Comparison of ENCODE assay signal across 8 cellular contexts in genomic region chr19:29665826-29666633, GRCh38. TPM values are rescaled to one million over a fixed set of nuclear protein-coding genes. Genes with fewer than 3 reads are reported as not detected.
DNase-seq lines count a peak whose midpoint lies in the region; ATAC-seq and TF ChIP-seq lines count a peak whose summit lies in the region.

No MANE protein-coding gene starts in this region.

- no peaks in the 10 kb centered on the region for H3K9me2 ChIP-seq in Karpas-422 (replicated peaks; ENCODE audit: insufficient read depth, low read length)

- H3K4me1 ChIP-seq in Karpas-422 (ENCODE audit: low read length): peaks cover 8% of the 10 kb centered on the region

- no peaks in the 10 kb centered on the region for H3K36me3 Mint-ChIP-seq in brain
- H3K36me3 Mint-ChIP-seq in stimulated activated effector memory CD8-positive, alpha-beta T cell treated with anti-CD3 and anti-CD28 coated beads, Interleukin-12 subunit alpha, Interleukin-12 subunit beta, amount 100 ng/mL, for 72 hours: peaks cover 52% of the 10 kb centered on the region

- H3K79me2 ChIP-seq in Karpas-422 (ENCODE audit: low read length): no peaks in the 10 kb centered on the region

- H3K4me3 ChIP-seq in Karpas-422 (ENCODE audit: low read length): peak overlapping the region; percentile 64; the same call in 1 of the 2 replicates

- H3K27ac Mint-ChIP-seq in brain: peak overlapping the region in 3 of 5 experiments; percentile 64 to 89 (median 77)
- H3K27ac Mint-ChIP-seq in stimulated activated effector memory CD8-positive, alpha-beta T cell treated with anti-CD3 and anti-CD28 coated beads, Interleukin-12 subunit alpha, Interleukin-12 subunit beta, amount 100 ng/mL, for 72 hours: peak overlapping the region; percentile 78

- H3K4me1 Mint-ChIP-seq in brain: peaks cover 40% of the 10 kb centered on the region
- H3K4me1 Mint-ChIP-seq in stimulated activated effector memory CD8-positive, alpha-beta T cell treated with anti-CD3 and anti-CD28 coated beads, Interleukin-12 subunit alpha, Interleukin-12 subunit beta, amount 100 ng/mL, for 72 hours: peaks cover 56% of the 10 kb centered on the region

- H3K27ac ChIP-seq in Karpas-422 (ENCODE audit: low read length): no peak overlapping the region

- H3K27me3 ChIP-seq in Karpas-422 (ENCODE audit: low read length): no peaks in the 10 kb centered on the region

- H3K9me3 Mint-ChIP-seq in brain: peaks cover 0 to 3% (median 0%) of the 10 kb centered on the region in 5 experiments
- H3K9me3 Mint-ChIP-seq in stimulated activated effector memory CD8-positive, alpha-beta T cell treated with anti-CD3 and anti-CD28 coated beads, Interleukin-12 subunit alpha, Interleukin-12 subunit beta, amount 100 ng/mL, for 72 hours: no peaks in the 10 kb centered on the region

- DNase-seq in NCI-H526 (lab: John Stamatoyannopoulos, UW) (peak; percentile 25 to 43), NCI-H526 treated with DMSO at 0.1 percent for 48 hours (lab: John Stamatoyannopoulos, UW) (no peak), Karpas-422 (no peak), iris pigment epithelial cell (ENCODE audit: low read depth) (peak; percentile 44), AML-193 (lab: John Stamatoyannopoulos, UW) (no peak), NCI-H2107 (lab: John Stamatoyannopoulos, UW) (no peak)
- no peak for DNase-seq in stimulated activated effector memory CD8-positive, alpha-beta T cell treated with anti-CD3 and anti-CD28 coated beads, Interleukin-12 subunit alpha, Interleukin-12 subunit beta, amount 100 ng/mL, for 72 hours (ENCODE audit: low spot score in 2 of 2)

- no peaks in the 10 kb centered on the region for H4K20me1 ChIP-seq in Karpas-422 (ENCODE audit: insufficient read depth, low read depth, low read length)

- no peak for TF ChIP-seq CTCF in brain (conservative IDR thresholded peaks at IDR 0.05)

- H3K27me3 Mint-ChIP-seq in brain: peaks cover 28% of the 10 kb centered on the region

- no peak for ATAC-seq in stimulated activated effector memory CD8-positive, alpha-beta T cell treated with anti-CD3 and anti-CD28 coated beads, Interleukin-12 subunit alpha, Interleukin-12 subunit beta, amount 100 ng/mL, for 72 hours

- H3K9ac ChIP-seq in Karpas-422 (ENCODE audit: low read length): no peak overlapping the region

- H3K9me3 ChIP-seq in Karpas-422 (ENCODE audit: low read length): no peaks in the 10 kb centered on the region

- H3K36me3 ChIP-seq in Karpas-422 (ENCODE audit: insufficient read depth, low read length): no peaks in the 10 kb centered on the region

- H3K4me2 ChIP-seq in Karpas-422 (ENCODE audit: low read depth, low read length, poor library complexity, severe bottlenecking): peak overlapping the region; percentile 73

- H2AFZ ChIP-seq in Karpas-422 (ENCODE audit: low read length): no peak overlapping the region

- peak overlapping the region; percentile 73 to 85 (median 82) for H3K4me3 Mint-ChIP-seq in brain
- H3K4me3 Mint-ChIP-seq in stimulated activated effector memory CD8-positive, alpha-beta T cell treated with anti-CD3 and anti-CD28 coated beads, Interleukin-12 subunit alpha, Interleukin-12 subunit beta, amount 100 ng/mL, for 72 hours: peak overlapping the region; percentile 88

RNA-seq across cellular contexts. Expression of gene PLEKHF1, which starts 0.8 kb away (rescaled TPM):
- 0.54 TPM in 1 of 2 replicates, not detected in the other for total RNA-seq in Karpas-422 (2014; rRNA removed; shearing (Covaris generic); ENCODE audit: low replicate concordance)
- polyA plus RNA-seq in brain (ENCODE audit: insufficient read depth, low read depth, low replicate concordance): 5.6 TPM

RNA-seq across cellular contexts. Expression of gene C19orf12, which starts 49.0 kb away (rescaled TPM):
- total RNA-seq in Karpas-422 (2014; rRNA removed; shearing (Covaris generic); ENCODE audit: low replicate concordance): 11.8 and 23.4 TPM in 2 replicates
- 34.1 TPM for polyA plus RNA-seq in brain (ENCODE audit: insufficient read depth, low read depth, low replicate concordance)

RNA-seq across cellular contexts. Expression of gene POP4, which starts 59.9 kb away (rescaled TPM):
- 72.7 and 92.7 TPM in 2 replicates for total RNA-seq in Karpas-422 (2014; rRNA removed; shearing (Covaris generic); ENCODE audit: low replicate concordance)
- 234 TPM for polyA plus RNA-seq in brain (ENCODE audit: insufficient read depth, low read depth, low replicate concordance)

Comparison
In these comparisons a context has a peak if more than half of its experiments do, and no peak if none do; other contexts are left out.
1. DNase-seq: peak in NCI-H526 (2 of 2) and iris pigment epithelial cell (single experiment); none in NCI-H526 treated with DMSO at 0.1 percent for 48 hours (single experiment), Karpas-422 (single experiment), stimulated activated effector memory CD8-positive, alpha-beta T cell treated with anti-CD3 and anti-CD28 coated beads, Interleukin-12 subunit alpha, Interleukin-12 subunit beta, amount 100 ng/mL, for 72 hours (0 of 2), AML-193 (0 of 2) and NCI-H2107 (single experiment).